In the genomic region with DNA sequence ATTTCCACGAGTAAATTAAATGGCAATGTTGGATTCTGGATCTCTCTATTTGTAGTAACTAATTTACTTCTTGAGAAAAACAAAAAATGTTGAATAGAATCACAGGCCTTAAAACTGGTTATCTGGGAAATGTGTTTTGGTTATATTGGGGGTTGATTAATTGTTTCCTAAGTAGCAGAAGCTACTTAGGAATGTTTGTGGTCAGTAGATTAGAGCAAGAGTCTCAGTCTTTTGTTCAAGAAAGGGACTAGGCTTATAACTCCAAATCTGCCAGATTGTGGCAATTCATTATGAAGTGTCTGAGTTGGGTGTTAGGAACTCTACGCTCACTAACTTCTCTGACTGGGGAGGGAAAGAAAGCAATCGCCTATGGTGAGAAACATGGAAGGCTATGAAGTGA, we compare ENCODE assay signal across 18 cellular contexts.
"Had no signal": no experiment of that assay in that cellular context is flagged by ENCODE, and none has a peak within 500 bp of the region (broad histone marks: within the 10 kb centered on the region; RNA-seq: fewer than 3 reads in every experiment).

No MANE protein-coding gene starts in this region.

- DNase-seq: activated CD4-positive, alpha-beta T cell treated with anti-CD3 and anti-CD28 coated beads, Interleukin-2, amount 10 ng/mL, durations not matched to agents 7 days and 5 days; activated CD4-positive, CD25-positive, alpha-beta regulatory T cell; activated naive CD4-positive, alpha-beta T cell treated with anti-CD3 and anti-CD28 coated beads, Interleukin-2, amount 50 U/mL, for 16 hours; adrenal gland; brain microvascular endothelial cell; dorsolateral prefrontal cortex; esophagus squamous epithelium; islet precursor cell; left ventricle myocardium inferior; mesendoderm; nephron progenitor cell; sigmoid colon; stimulated activated CD4-positive, alpha-beta T cell treated with anti-CD3 and anti-CD28 coated beads, Interleukin-12 subunit alpha, Interleukin-12 subunit beta, amount 100 ng/mL, for 4 hours; stimulated activated naive CD4-positive, alpha-beta T cell; substantia nigra; transverse colon had no signal

- FAIRE-seq: TTC549 had no signal

- H3K36me3 ChIP-seq: adrenal gland, brain microvascular endothelial cell, esophagus squamous epithelium, gastroesophageal sphincter, left ventricle myocardium inferior, sigmoid colon, transverse colon had no signal

- H3K27me3 ChIP-seq: adrenal gland, brain microvascular endothelial cell, dorsolateral prefrontal cortex, esophagus squamous epithelium, gastroesophageal sphincter, sigmoid colon, transverse colon had no signal

- H3K4me3 ChIP-seq: adrenal gland, dorsolateral prefrontal cortex, esophagus squamous epithelium, gastroesophageal sphincter, left ventricle myocardium inferior, sigmoid colon, transverse colon had no signal

- H3K4me1 ChIP-seq: adrenal gland, esophagus squamous epithelium, gastroesophageal sphincter, left ventricle myocardium inferior, sigmoid colon, transverse colon had no signal

- ATAC-seq: gastroesophageal sphincter had no signal

- H3K9me3 ChIP-seq: adrenal gland, esophagus squamous epithelium, sigmoid colon, transverse colon had no signal

- H3K27ac ChIP-seq: brain microvascular endothelial cell, dorsolateral prefrontal cortex, esophagus squamous epithelium, gastroesophageal sphincter, left ventricle myocardium inferior, sigmoid colon, transverse colon had no signal
